Comparison of ENCODE assay signal across 1 cellular context in genomic region chr3:53109190-53109589, GRCh38.
TF ChIP-seq lines count a peak whose summit lies in the region.

No MANE protein-coding gene starts in this region.

TF ChIP-seq in IMR-90, 13 proteins besides CTCF, POLR2A, EP300 and RAD21 (continued from another document):
- TF ChIP-seq RFX5 (IDR thresholded peaks at IDR 0.05; ENCODE audit: low read depth, low read length): no peak
- TF ChIP-seq FOS (IDR thresholded peaks at IDR 0.05; ENCODE audit: low read depth, low read length): no peak
- TF ChIP-seq BHLHE40 (IDR thresholded peaks at IDR 0.05; ENCODE audit: low read depth, low read length): no peak
- no peak for TF ChIP-seq RCOR1 (IDR thresholded peaks at IDR 0.05; ENCODE audit: insufficient replicate concordance, low read length)
- TF ChIP-seq NFE2L2 (IDR thresholded peaks at IDR 0.05; ENCODE audit: low read depth, low read length): no peak
- no peak for TF ChIP-seq ELK1 (IDR thresholded peaks at IDR 0.05; ENCODE audit: borderline replicate concordance, low read depth, low read length)
